In genomic region chr10:98106531-98106930, GRCh38 we compare ENCODE assay signal across 14 cellular contexts. TPM values are rescaled to one million over a fixed set of nuclear protein-coding genes. Genes with fewer than 3 reads are reported as not detected.
A peak's percentile ranks its signal among the peaks of the same experiment; 100 is the strongest.
DNase-seq lines count a peak whose midpoint lies in the region; ATAC-seq and TF ChIP-seq lines count a peak whose summit lies in the region.
"Had no signal": no experiment of that assay in that cellular context is flagged by ENCODE, and none has a peak within 500 bp of the region (broad histone marks: within the 10 kb centered on the region; RNA-seq: fewer than 3 reads in every experiment).

No MANE protein-coding gene starts in this region.

- no peaks in the 10 kb centered on the region for H3K9me3 ChIP-seq in GM23248 (ENCODE audit: low read depth)
- H3K9me3 ChIP-seq: HAP-1 had no signal

- no peaks in the 10 kb centered on the region for H4K20me1 ChIP-seq in GM23248 (ENCODE audit: insufficient read depth)
- H4K20me1 ChIP-seq: BLaER1 treated with 17β-estradiol and CSF1 and Interleukin-3, amounts not matched to agents 10 nM and 100 nM had no signal

- H3F3A ChIP-seq in GM23248 (ENCODE audit: insufficient read depth): no peaks in the 10 kb centered on the region

- H3K4me1 ChIP-seq in GM23248 (ENCODE audit: insufficient read depth) (no peaks in the 10 kb centered on the region), foreskin keratinocyte (no peaks in the 10 kb centered on the region)
- H3K4me1 ChIP-seq: HAP-1 had no signal

- no peak overlapping the region for H2AFZ ChIP-seq in GM23248

- no peak overlapping the region for H3K9ac ChIP-seq in GM23248
- H3K9ac ChIP-seq: BLaER1 treated with 17β-estradiol and CSF1 and Interleukin-3, amounts not matched to agents 10 nM and 100 nM had no signal

- 0 out of 2 replicates have a peak, but pooled peaks cover 6% of the 10 kb centered on the region for H3K27me3 ChIP-seq in GM23248 (replicated peaks; ENCODE audit: insufficient read depth)
- H3K27me3 ChIP-seq in foreskin keratinocyte: no peaks in the 10 kb centered on the region
- H3K27me3 ChIP-seq: BLaER1 treated with 17β-estradiol and CSF1 and Interleukin-3, amounts not matched to agents 10 nM and 100 nM had no signal

- DNase-seq in GM23248 (peak; percentile 15), RWPE1 (ENCODE audit: low spot score) (peak; percentile 44), foreskin keratinocyte (peak in 1 of 2 donors; percentile 39), SKM-1 (lab: John Stamatoyannopoulos, UW; ENCODE audit: unreplicated experiment) (no peak), NCI-H146 treated with DMSO at 0.1 percent for 48 hours (lab: John Stamatoyannopoulos, UW; ENCODE audit: unreplicated experiment) (no peak)
- DNase-seq: CD8-positive, alpha-beta memory T cell; COR-L47; IMR-90 had no signal

- no peak overlapping the region for H3K4me2 ChIP-seq in GM23248 (ENCODE audit: unreplicated experiment)
- H3K4me2 ChIP-seq: BLaER1 treated with 17β-estradiol and CSF1 and Interleukin-3, amounts not matched to agents 10 nM and 100 nM had no signal

- no peaks in the 10 kb centered on the region for H3K36me3 ChIP-seq in GM23248 (ENCODE audit: low read depth)
- H3K36me3 ChIP-seq: BLaER1 treated with 17β-estradiol and CSF1 and Interleukin-3, amounts not matched to agents 10 nM and 100 nM; HAP-1 had no signal

- no peak for TF ChIP-seq CTCF in RWPE1 (conservative IDR thresholded peaks at IDR 0.05; ENCODE audit: low read depth)
- TF ChIP-seq CTCF in foreskin keratinocyte (conservative IDR thresholded peaks at IDR 0.05): no peak

- in situ Hi-C loops in GM23248 (cut with MboI): no loop called here

- no peaks in the 10 kb centered on the region for H3K79me2 ChIP-seq in GM23248 (ENCODE audit: insufficient read depth)

- POLR2A ChIA-PET in RWPE1 (lab: Yijun Ruan, JAX; ENCODE audit: low non-redundant PET): no interaction called here

- WGBS in GM23248 (ENCODE audit: low coverage in 1 of 2, low lambda C conversion rate in 2 of 2, missing lambda C conversion rate in 2 of 2), 2 experiments: 0% methylated on average over 1 of the region's 1 CpG

- H3K4me3 ChIP-seq in GM23248: no peak overlapping the region
- H3K4me3 ChIP-seq: BLaER1 treated with 17β-estradiol and CSF1 and Interleukin-3, amounts not matched to agents 10 nM and 100 nM; HAP-1; K562 had no signal

- H3K9me2 ChIP-seq in GM23248 (ENCODE audit: insufficient read depth): no peaks in the 10 kb centered on the region

- H3K27ac ChIP-seq in GM23248 (no peak overlapping the region), RWPE1 (no peak overlapping the region), foreskin keratinocyte (no peak overlapping the region)
- H3K27ac ChIP-seq: BLaER1 treated with 17β-estradiol and CSF1 and Interleukin-3, amounts not matched to agents 10 nM and 100 nM had no signal

- ATAC-seq in esophagus mucosa (peak; percentile 93), foreskin keratinocyte (peak; percentile 42), GM21717 (IDR thresholded peaks at IDR 0.05; ENCODE audit: unreplicated experiment) (no peak), HG02884 (IDR thresholded peaks at IDR 0.05; ENCODE audit: unreplicated experiment) (no peak)
- ATAC-seq: K562 had no signal

- CTCF ChIA-PET in RWPE1 (lab: Yijun Ruan, JAX): interaction anchor here (1.1 to 1.2 kb wide), 2 partner anchors 26 to 65 kb away, joined by 3 to 6 read pairs; no protein-coding TSS in a partner anchor

RNA-seq across cellular contexts. Expression of gene R3HCC1L, which starts 27.9 kb away (rescaled TPM):
- total RNA-seq in GM23248 (2014; rRNA removed; shearing (Covaris generic)): 10.2 and 12.8 TPM in 2 replicates
- polyA plus RNA-seq in GM23248 (2016; fragmentation: Nextera tagmentation; extraction: Ambion mirVana) (8.2 and 8.3 TPM in 2 replicates), foreskin keratinocyte (10.3 and 10.4 TPM in 2 replicates)
- total RNA-seq in esophagus mucosa (7.7 TPM), foreskin keratinocyte (12.6 and 13.9 TPM in 2 replicates)

Comparison
In these comparisons a context has a peak if more than half of its experiments do, and no peak if none do; other contexts are left out.
1. DNase-seq: peak in GM23248 (single experiment) and RWPE1 (single experiment); none in SKM-1 (single experiment) and NCI-H146 treated with DMSO at 0.1 percent for 48 hours (single experiment).
2. ATAC-seq: peak in esophagus mucosa (single experiment) and foreskin keratinocyte (single experiment); none in GM21717 (single experiment) and HG02884 (single experiment).